In the genomic region with DNA sequence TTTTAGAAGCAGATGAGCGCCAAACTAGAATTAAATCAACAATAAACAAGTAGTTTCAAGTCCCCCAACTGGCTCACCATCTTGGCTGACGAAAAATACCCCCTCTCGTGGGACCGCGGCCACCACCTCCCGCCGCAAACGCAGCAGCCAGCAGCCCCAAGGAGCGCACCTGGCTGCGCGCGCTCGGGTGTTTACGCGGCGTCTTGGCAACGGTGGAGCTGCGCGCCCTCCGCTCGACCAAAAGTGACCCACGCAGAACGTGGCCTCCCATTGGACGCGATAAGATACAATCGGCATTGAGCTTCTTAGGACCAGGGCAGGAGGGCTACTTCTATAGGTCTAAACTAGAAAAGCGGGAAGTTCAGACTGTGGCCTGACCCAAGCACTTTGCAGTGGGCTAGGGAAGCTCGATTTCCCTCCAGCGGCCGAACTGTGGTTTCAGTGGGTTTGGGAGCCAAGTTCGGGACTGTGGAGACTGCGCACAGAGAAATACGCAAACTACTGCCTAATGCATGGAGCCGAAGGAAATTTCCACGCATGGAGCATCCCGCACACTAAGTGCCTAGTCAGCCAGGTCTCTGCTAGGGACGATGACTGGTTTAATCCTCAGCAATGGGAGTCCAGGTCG, we compare ENCODE assay signal across 1 cellular context.
TF ChIP-seq lines count a peak whose summit lies in the region.

A gene with protein sequence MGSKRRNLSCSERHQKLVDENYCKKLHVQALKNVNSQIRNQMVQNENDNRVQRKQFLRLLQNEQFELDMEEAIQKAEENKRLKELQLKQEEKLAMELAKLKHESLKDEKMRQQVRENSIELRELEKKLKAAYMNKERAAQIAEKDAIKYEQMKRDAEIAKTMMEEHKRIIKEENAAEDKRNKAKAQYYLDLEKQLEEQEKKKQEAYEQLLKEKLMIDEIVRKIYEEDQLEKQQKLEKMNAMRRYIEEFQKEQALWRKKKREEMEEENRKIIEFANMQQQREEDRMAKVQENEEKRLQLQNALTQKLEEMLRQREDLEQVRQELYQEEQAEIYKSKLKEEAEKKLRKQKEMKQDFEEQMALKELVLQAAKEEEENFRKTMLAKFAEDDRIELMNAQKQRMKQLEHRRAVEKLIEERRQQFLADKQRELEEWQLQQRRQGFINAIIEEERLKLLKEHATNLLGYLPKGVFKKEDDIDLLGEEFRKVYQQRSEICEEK (minus strand): TSS at position 245 of the 628 bp plus-strand sequence. CDS start 165 bp downstream, at position 80.

TF ChIP-seq in GM23338, 12 proteins besides CTCF, POLR2A, EP300 and RAD21 (continued from another document):
- TF ChIP-seq, protein P1, sequence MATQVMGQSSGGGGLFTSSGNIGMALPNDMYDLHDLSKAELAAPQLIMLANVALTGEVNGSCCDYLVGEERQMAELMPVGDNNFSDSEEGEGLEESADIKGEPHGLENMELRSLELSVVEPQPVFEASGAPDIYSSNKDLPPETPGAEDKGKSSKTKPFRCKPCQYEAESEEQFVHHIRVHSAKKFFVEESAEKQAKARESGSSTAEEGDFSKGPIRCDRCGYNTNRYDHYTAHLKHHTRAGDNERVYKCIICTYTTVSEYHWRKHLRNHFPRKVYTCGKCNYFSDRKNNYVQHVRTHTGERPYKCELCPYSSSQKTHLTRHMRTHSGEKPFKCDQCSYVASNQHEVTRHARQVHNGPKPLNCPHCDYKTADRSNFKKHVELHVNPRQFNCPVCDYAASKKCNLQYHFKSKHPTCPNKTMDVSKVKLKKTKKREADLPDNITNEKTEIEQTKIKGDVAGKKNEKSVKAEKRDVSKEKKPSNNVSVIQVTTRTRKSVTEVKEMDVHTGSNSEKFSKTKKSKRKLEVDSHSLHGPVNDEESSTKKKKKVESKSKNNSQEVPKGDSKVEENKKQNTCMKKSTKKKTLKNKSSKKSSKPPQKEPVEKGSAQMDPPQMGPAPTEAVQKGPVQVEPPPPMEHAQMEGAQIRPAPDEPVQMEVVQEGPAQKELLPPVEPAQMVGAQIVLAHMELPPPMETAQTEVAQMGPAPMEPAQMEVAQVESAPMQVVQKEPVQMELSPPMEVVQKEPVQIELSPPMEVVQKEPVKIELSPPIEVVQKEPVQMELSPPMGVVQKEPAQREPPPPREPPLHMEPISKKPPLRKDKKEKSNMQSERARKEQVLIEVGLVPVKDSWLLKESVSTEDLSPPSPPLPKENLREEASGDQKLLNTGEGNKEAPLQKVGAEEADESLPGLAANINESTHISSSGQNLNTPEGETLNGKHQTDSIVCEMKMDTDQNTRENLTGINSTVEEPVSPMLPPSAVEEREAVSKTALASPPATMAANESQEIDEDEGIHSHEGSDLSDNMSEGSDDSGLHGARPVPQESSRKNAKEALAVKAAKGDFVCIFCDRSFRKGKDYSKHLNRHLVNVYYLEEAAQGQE (IDR thresholded peaks at IDR 0.05; ENCODE audit: unreplicated experiment) = no peak
- TF ChIP-seq, protein P2, sequence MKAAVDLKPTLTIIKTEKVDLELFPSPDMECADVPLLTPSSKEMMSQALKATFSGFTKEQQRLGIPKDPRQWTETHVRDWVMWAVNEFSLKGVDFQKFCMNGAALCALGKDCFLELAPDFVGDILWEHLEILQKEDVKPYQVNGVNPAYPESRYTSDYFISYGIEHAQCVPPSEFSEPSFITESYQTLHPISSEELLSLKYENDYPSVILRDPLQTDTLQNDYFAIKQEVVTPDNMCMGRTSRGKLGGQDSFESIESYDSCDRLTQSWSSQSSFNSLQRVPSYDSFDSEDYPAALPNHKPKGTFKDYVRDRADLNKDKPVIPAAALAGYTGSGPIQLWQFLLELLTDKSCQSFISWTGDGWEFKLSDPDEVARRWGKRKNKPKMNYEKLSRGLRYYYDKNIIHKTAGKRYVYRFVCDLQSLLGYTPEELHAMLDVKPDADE (IDR thresholded peaks at IDR 0.05) = peak; percentile 55
- TF ChIP-seq, protein P3, sequence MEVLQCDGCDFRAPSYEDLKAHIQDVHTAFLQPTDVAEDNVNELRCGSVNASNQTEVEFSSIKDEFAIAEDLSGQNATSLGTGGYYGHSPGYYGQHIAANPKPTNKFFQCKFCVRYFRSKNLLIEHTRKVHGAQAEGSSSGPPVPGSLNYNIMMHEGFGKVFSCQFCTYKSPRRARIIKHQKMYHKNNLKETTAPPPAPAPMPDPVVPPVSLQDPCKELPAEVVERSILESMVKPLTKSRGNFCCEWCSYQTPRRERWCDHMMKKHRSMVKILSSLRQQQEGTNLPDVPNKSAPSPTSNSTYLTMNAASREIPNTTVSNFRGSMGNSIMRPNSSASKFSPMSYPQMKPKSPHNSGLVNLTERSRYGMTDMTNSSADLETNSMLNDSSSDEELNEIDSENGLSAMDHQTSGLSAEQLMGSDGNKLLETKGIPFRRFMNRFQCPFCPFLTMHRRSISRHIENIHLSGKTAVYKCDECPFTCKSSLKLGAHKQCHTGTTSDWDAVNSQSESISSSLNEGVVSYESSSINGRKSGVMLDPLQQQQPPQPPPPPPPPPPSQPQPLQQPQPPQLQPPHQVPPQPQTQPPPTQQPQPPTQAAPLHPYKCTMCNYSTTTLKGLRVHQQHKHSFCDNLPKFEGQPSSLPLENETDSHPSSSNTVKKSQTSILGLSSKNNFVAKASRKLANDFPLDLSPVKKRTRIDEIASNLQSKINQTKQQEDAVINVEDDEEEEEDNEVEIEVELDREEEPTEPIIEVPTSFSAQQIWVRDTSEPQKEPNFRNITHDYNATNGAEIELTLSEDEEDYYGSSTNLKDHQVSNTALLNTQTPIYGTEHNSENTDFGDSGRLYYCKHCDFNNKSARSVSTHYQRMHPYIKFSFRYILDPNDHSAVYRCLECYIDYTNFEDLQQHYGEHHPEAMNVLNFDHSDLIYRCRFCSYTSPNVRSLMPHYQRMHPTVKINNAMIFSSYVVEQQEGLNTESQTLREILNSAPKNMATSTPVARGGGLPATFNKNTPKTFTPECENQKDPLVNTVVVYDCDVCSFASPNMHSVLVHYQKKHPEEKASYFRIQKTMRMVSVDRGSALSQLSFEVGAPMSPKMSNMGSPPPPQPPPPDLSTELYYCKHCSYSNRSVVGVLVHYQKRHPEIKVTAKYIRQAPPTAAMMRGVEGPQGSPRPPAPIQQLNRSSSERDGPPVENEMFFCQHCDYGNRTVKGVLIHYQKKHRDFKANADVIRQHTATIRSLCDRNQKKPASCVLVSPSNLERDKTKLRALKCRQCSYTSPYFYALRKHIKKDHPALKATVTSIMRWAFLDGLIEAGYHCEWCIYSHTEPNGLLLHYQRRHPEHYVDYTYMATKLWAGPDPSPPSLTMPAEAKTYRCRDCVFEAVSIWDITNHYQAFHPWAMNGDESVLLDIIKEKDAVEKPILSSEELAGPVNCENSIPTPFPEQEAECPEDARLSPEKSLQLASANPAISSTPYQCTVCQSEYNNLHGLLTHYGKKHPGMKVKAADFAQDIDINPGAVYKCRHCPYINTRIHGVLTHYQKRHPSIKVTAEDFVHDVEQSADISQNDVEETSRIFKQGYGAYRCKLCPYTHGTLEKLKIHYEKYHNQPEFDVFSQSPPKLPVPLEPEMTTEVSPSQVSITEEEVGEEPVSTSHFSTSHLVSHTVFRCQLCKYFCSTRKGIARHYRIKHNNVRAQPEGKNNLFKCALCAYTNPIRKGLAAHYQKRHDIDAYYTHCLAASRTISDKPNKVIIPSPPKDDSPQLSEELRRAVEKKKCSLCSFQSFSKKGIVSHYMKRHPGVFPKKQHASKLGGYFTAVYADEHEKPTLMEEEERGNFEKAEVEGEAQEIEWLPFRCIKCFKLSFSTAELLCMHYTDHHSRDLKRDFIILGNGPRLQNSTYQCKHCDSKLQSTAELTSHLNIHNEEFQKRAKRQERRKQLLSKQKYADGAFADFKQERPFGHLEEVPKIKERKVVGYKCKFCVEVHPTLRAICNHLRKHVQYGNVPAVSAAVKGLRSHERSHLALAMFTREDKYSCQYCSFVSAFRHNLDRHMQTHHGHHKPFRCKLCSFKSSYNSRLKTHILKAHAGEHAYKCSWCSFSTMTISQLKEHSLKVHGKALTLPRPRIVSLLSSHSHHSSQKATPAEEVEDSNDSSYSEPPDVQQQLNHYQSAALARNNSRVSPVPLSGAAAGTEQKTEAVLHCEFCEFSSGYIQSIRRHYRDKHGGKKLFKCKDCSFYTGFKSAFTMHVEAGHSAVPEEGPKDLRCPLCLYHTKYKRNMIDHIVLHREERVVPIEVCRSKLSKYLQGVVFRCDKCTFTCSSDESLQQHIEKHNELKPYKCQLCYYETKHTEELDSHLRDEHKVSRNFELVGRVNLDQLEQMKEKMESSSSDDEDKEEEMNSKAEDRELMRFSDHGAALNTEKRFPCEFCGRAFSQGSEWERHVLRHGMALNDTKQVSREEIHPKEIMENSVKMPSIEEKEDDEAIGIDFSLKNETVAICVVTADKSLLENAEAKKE (CRISPR knock-in tag; IDR thresholded peaks at IDR 0.05) = no peak
TF ChIP-seq in GM23338: peak in this region for 2.
